ENCODE assay signal across 8 cellular contexts in genomic region chr3:51500632-51501131, GRCh38. TPM values are rescaled to one million over a fixed set of nuclear protein-coding genes. Genes with fewer than 3 reads are reported as not detected.
DNase-seq lines count a peak whose midpoint lies in the region; ATAC-seq and TF ChIP-seq lines count a peak whose summit lies in the region.

No MANE protein-coding gene starts in this region.

- intact Hi-C loops in CD4-positive, alpha-beta memory T cell (cut with micrococcal nuclease): loop anchor here (1.0 to 10.0 kb wide), 9 partner anchors 38 to 1036 kb away; partner anchors contain the start of genes DUSP7, HEMK1, MANF and MAPKAPK3
- intact Hi-C loops in ovary (cut with DNase I): loop anchor here (5.0 to 10.0 kb wide), 3 partner anchors 172 to 1136 kb away; partner anchors contain the start of gene TEX264 (in 3 of the 4)

- peaks cover 0 to 2% (median 0%) of the 10 kb centered on the region in 8 donors for H3K9me3 Mint-ChIP-seq in CD4-positive, alpha-beta memory T cell

- peaks cover 0 to 2% of the 10 kb centered on the region in 2 donors for H3K27me3 Mint-ChIP-seq in CD4-positive, alpha-beta memory T cell

- H3K9me3 ChIP-seq in CD4-positive, alpha-beta memory T cell (ENCODE audit: control insufficient read depth in 1 of 2, low read length in 2 of 2): no peaks in the 10 kb centered on the region
- H3K9me3 ChIP-seq in ovary: no peaks in the 10 kb centered on the region

- H3K27me3 ChIP-seq in CD4-positive, alpha-beta memory T cell (ENCODE audit: insufficient read depth, low read length): no peaks in the 10 kb centered on the region
- H3K27me3 ChIP-seq in ovary: no peaks in the 10 kb centered on the region

- TF ChIP-seq CTCF in RWPE1 (conservative IDR thresholded peaks at IDR 0.05; ENCODE audit: low read depth) (no peak), epithelial cell of proximal tubule (conservative IDR thresholded peaks at IDR 0.05; ENCODE audit: low read depth, low read length) (no peak), ovary (IDR thresholded peaks at IDR 0.05) (no peak)

- WGBS in ovary, 3 donors: 84 to 89% (median 86%) methylated on average over 14 of the region's 14 CpGs

- peak overlapping the region; percentile 88 for H3K27ac ChIP-seq in CD4-positive, alpha-beta memory T cell (ENCODE audit: low read depth, low read length)
- peak overlapping the region; percentile 95 for H3K27ac ChIP-seq in RWPE1
- peak overlapping the region in 1 of 2 donors; percentile 52 for H3K27ac ChIP-seq in ovary

- peaks cover 11 to 27% (median 13%) of the 10 kb centered on the region in 4 donors for H3K4me1 Mint-ChIP-seq in CD4-positive, alpha-beta memory T cell

- no peak for ATAC-seq in GM19035 (IDR thresholded peaks at IDR 0.05; ENCODE audit: unreplicated experiment)
- no peak for ATAC-seq in GM21528 (IDR thresholded peaks at IDR 0.05; ENCODE audit: low FRiP score, unreplicated experiment)

- H3K36me3 ChIP-seq in CD4-positive, alpha-beta memory T cell (ENCODE audit: insufficient read depth, low read length): no peaks in the 10 kb centered on the region
- H3K36me3 ChIP-seq in ovary: no peaks in the 10 kb centered on the region

- POLR2A ChIA-PET in CD4-positive, alpha-beta memory T cell (lab: Charles Lee; ENCODE audit: partially characterized antibody): interaction anchor here (0.6 to 5.4 kb wide), 31 partner anchors 12 to 1946 kb away, joined by 3 to 114 read pairs (median 4); partner anchors contain the start of genes ABHD14B, BSN, C3orf18 and CYB561D2
- POLR2A ChIA-PET in RWPE1 (lab: Yijun Ruan, JAX; ENCODE audit: low non-redundant PET): interaction anchor here (0.6 kb wide), 2 partner anchors 205 to 463 kb away, joined by 8 to 9 read pairs; no protein-coding TSS in a partner anchor

- TF ChIP-seq EP300 in ovary (IDR thresholded peaks at IDR 0.05): no peak

- DNase-seq in CD4-positive, alpha-beta memory T cell: peak in 1 of 5 donors; percentile 41
- no peak for DNase-seq in RWPE1 (ENCODE audit: low spot score)
- DNase-seq in epithelial cell of proximal tubule (ENCODE audit: low read depth): no peak
- peak; percentile 22 to 57 (median 54) for DNase-seq in ovary
- DNase-seq in NCI-H82 (lab: John Stamatoyannopoulos, UW): no peak
- DNase-seq in dedifferentiated amniotic fluid mesenchymal stem cell (ENCODE audit: extremely low spot score): no peak

- H3K27ac Mint-ChIP-seq in CD4-positive, alpha-beta memory T cell: peak overlapping the region; percentile 93 to 99 (median 96)

- CTCF ChIA-PET in CD4-positive, alpha-beta memory T cell (lab: Charles Lee; ENCODE audit: partially characterized antibody): interaction anchor here (0.6 to 7.3 kb wide), 26 partner anchors 13 to 1148 kb away, joined by 3 to 244 read pairs (median 5); partner anchors contain the start of genes MANF, PARP3, RAD54L2 and RBM15B
- CTCF ChIA-PET in RWPE1 (lab: Yijun Ruan, JAX): interaction anchor here (1.4 to 2.4 kb wide), 2 partner anchors 169 to 181 kb away, joined by 6 to 10 read pairs; no protein-coding TSS in a partner anchor

- H3K4me3 Mint-ChIP-seq in CD4-positive, alpha-beta memory T cell: peak overlapping the region in 7 of 8 donors; percentile 42 to 99 (median 92)

- peaks cover 0 to 14% of the 10 kb centered on the region in 2 donors for H3K36me3 Mint-ChIP-seq in CD4-positive, alpha-beta memory T cell

- peak overlapping the region in 1 of 2 donors; percentile 10 for H3K4me3 ChIP-seq in CD4-positive, alpha-beta memory T cell (ENCODE audit: low read length in 2 of 2)
- H3K4me3 ChIP-seq in epithelial cell of proximal tubule (ENCODE audit: low read depth, low read length): peak overlapping the region; percentile 82
- no peak overlapping the region for H3K4me3 ChIP-seq in ovary

- H3K4me1 ChIP-seq in CD4-positive, alpha-beta memory T cell (ENCODE audit: insufficient read depth, low read length): peaks cover 25% of the 10 kb centered on the region
- no peaks in the 10 kb centered on the region for H3K4me1 ChIP-seq in ovary (ENCODE audit: insufficient read depth)

- no peak for TF ChIP-seq POLR2A in ovary (IDR thresholded peaks at IDR 0.05)

RNA-seq across cellular contexts. Expression of gene DCAF1, which starts 0.9 kb away (rescaled TPM):
- total RNA-seq in CD4-positive, alpha-beta memory T cell: 10 to 100 TPM; 38.9 to 41.2 TPM
- polyA plus RNA-seq in CD4-positive, alpha-beta memory T cell: 10 to 100 TPM in 1 of 2 donors, 1 to 10 TPM in 1; 7.1 to 20.5 TPM
- total RNA-seq in epithelial cell of proximal tubule (13.7 and 15.6 TPM in 2 replicates), ovary (10 to 100 TPM; 12.9 to 22.5 (median 18.3) TPM)
- 10 to 100 TPM in 1 of 2 donors, 1 to 10 TPM in 1; 9.9 to 20.8 TPM for polyA plus RNA-seq in ovary

RNA-seq across cellular contexts. Expression of gene RAD54L2, which starts 37.8 kb away (rescaled TPM):
- 10 to 100 TPM; 39.8 to 40.1 TPM for total RNA-seq in CD4-positive, alpha-beta memory T cell
- 10 to 100 TPM in 1 of 2 donors, 1 to 10 TPM in 1; 9.5 to 18.5 TPM for polyA plus RNA-seq in CD4-positive, alpha-beta memory T cell
- total RNA-seq in epithelial cell of proximal tubule: 9.6 and 12.6 TPM in 2 replicates
- total RNA-seq in ovary: 10 to 100 TPM; 11.7 to 32.5 (median 24.5) TPM
- polyA plus RNA-seq in ovary: 1 to 10 TPM; 5.8 to 7.1 TPM

Comparison
In these comparisons a context has a peak if more than half of its experiments do, and no peak if none do; other contexts are left out.
1. DNase-seq: peak in ovary (5 of 5); none in RWPE1 (single experiment), epithelial cell of proximal tubule (single experiment), NCI-H82 (single experiment) and dedifferentiated amniotic fluid mesenchymal stem cell (single experiment).